Comparison of ENCODE assay signal across 25 cellular contexts in genomic region chr10:118682518-118682917, GRCh38.
"Had no signal": no experiment of that assay in that cellular context is flagged by ENCODE, and none has a peak within 500 bp of the region (broad histone marks: within the 10 kb centered on the region; RNA-seq: fewer than 3 reads in every experiment).

No MANE protein-coding gene starts in this region.

- H3K27me3 ChIP-seq: ascending aorta, cardiac muscle cell had no signal

- H3K4me1 ChIP-seq: ascending aorta had no signal

- DNase-seq: activated B cell treated with CpG ODN at 0.5 μM for 24 hours; activated CD4-positive, alpha-beta memory T cell treated with anti-CD3 and anti-CD28 coated beads for 36 hours; activated CD4-positive, alpha-beta T cell treated with anti-CD3 and anti-CD28 coated beads for 4 hours; activated CD4-positive, alpha-beta T cell treated with anti-CD3 and anti-CD28 coated beads, Interleukin-2, amount 10 ng/mL, durations not matched to agents 24 days and 14 days; activated CD4-positive, alpha-beta T cell treated with anti-CD3 and anti-CD28 coated beads, Interleukin-2, amount 50 U/mL, for 1 hour; activated CD4-positive, alpha-beta T cell treated with anti-CD3 and anti-CD28 coated beads, Interleukin-2, amount 50 U/mL, for 4 hours; activated CD4-positive, CD25-positive, alpha-beta regulatory T cell treated with anti-CD3 and anti-CD28 coated beads, Interleukin-2, amount 50 U/mL, for 72 hours; activated CD8-positive, alpha-beta memory T cell treated with anti-CD3 and anti-CD28 coated beads, Interleukin-2, amount 50 U/mL, for 4 hours; activated CD8-positive, alpha-beta T cell treated with anti-CD3 and anti-CD28 coated beads for 36 hours; activated effector memory CD4-positive, alpha-beta T cell treated with Interleukin-2 at 50 U/mL for 16 hours; activated gamma-delta T cell; activated naive CD4-positive, alpha-beta T cell treated with anti-CD3 and anti-CD28 coated beads, Interleukin-2, amount 10 ng/mL, durations not matched to agents 7 days and 5 days; activated naive CD4-positive, alpha-beta T cell treated with Interleukin-2 at 50 U/mL for 16 hours; activated naive CD8-positive, alpha-beta T cell treated with anti-CD3 and anti-CD28 coated beads, Interleukin-2, amount 10 ng/mL, durations not matched to agents 7 days and 5 days; activated naive CD8-positive, alpha-beta T cell treated with anti-CD3 and anti-CD28 coated beads, Interleukin-2, amount 50 U/mL, for 24 hours; activated T-cell treated with anti-CD3 and anti-CD28 coated beads, Interleukin-2, amount 50 U/mL, for 24 hours; activated T-cell treated with anti-CD3 and anti-CD28 coated beads, Interleukin-2, amount 50 U/mL, for 48 hours; amygdala; central memory CD4-positive, alpha-beta T cell; T-helper 1 cell; T-helper 2 cell; T-helper 9 cell had no signal

- H3K27ac ChIP-seq: ascending aorta, cardiac muscle cell, VCaP had no signal

- H3K9me3 ChIP-seq: ascending aorta had no signal

- H3K4me3 ChIP-seq: ascending aorta, cardiac muscle cell had no signal
